In the genomic region with DNA sequence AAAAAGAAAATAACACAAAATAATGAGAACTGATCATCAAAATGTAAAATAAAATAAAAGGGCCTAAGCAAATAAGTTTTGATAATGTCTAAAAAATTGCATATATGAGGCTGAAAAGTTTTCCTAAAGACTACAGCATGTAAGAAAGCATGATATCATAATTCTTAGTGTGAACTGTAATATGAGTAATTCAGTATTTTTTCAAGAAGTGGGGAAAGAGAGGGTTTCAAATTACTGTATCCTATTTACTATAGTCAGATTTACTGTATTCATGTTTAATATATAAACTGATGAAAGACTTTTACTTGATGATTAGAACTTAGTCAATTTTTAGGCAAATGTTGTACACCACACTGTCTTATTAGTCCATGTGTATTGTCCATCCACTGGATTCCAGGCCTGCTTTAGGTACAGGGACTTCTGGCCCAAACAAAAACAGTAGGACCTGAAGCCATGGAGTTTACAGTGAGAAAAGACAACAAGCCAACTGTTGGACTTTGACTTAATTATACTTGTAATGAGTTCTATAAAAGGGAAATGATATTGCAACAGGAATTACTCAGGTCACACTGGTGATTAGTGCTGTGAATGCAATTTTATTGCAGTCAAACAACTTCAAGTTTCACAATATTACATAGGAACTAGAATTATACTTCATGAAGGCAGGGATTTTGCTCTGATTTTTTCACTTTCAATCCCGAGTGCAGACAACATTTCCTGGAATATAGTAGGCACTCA, we compare ENCODE assay signal across 18 cellular contexts.
"Had no signal": no experiment of that assay in that cellular context is flagged by ENCODE, and none has a peak within 500 bp of the region (broad histone marks: within the 10 kb centered on the region; RNA-seq: fewer than 3 reads in every experiment).

No MANE protein-coding gene starts in this region.

- H3K36me3 ChIP-seq: ascending aorta, esophagus muscularis mucosa, right atrium auricular region, thyroid gland had no signal

- H3K9me3 ChIP-seq: ascending aorta, esophagus muscularis mucosa, right atrium auricular region, thyroid gland had no signal

- H3K4me1 ChIP-seq: ascending aorta, right atrium auricular region, thyroid gland had no signal

- FAIRE-seq: keratinocyte, urothelium cell line had no signal

- ATAC-seq: activated CD8-positive, alpha-beta T cell treated with anti-CD3 and anti-CD28 coated beads, Interleukin-2, amount 10 ng/mL, durations not matched to agents 7 days and 5 days; activated T-cell treated with anti-CD3 and anti-CD28 coated beads, Interleukin-2, amount 50 U/mL, for 4 hours; left lobe of liver; T-cell had no signal

- H3K4me3 ChIP-seq: ascending aorta, esophagus muscularis mucosa, right atrium auricular region, thyroid gland had no signal

- H3K27ac ChIP-seq: ascending aorta, esophagus muscularis mucosa, right atrium auricular region, thyroid gland had no signal

- H3K27me3 ChIP-seq: ascending aorta, esophagus muscularis mucosa, right atrium auricular region, thyroid gland had no signal

- DNase-seq: activated CD4-positive, alpha-beta T cell treated with anti-CD3 and anti-CD28 coated beads, Interleukin-2, amount 10 ng/mL, durations not matched to agents 7 days and 5 days; activated CD8-positive, alpha-beta T cell treated with anti-CD3 and anti-CD28 coated beads, Interleukin-2, amount 10 ng/mL, durations not matched to agents 7 days and 5 days; activated effector memory CD4-positive, alpha-beta T cell treated with Interleukin-2 at 50 U/mL for 16 hours; activated naive CD4-positive, alpha-beta T cell treated with anti-CD3 and anti-CD28 coated beads, Interleukin-2, amount 10 ng/mL, durations not matched to agents 7 days and 5 days; activated T-cell treated with anti-CD3 and anti-CD28 coated beads, Interleukin-2, amount 50 U/mL, for 4 hours; effector CD8-positive, alpha-beta T cell; hypothalamus; midbrain; stimulated activated CD4-positive, alpha-beta T cell treated with anti-CD3 and anti-CD28 coated beads, Interleukin-2, amount 100 ng/mL, for 24 hours; stimulated activated naive CD4-positive, alpha-beta T cell treated with Interleukin-2 at 50 U/mL for 16 hours; T-cell; thyroid gland had no signal
